Comparison of ENCODE assay signal across 14 cellular contexts in the genomic region with DNA sequence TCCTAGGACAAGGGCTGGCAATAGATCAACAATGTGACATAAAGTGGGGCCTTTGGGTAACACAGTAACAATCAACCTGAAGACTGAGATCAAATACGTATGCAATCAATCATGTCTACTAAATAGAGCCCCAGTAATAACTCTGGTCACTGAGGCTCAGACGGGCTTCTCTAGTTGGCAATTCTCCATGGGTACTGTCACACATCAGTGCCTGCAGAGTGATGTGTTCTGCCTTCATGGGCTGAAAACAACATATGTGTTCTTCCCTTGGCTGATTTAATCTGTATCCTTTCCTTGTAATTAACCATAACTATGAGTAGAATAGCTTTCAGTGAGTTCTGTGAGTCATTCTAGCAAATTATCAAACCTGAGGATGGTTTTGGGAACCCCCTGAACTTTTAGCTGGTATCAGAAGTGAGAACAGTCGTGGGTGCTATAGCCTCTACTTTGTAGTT.
DNase-seq lines count a peak whose midpoint lies in the region; ATAC-seq and TF ChIP-seq lines count a peak whose summit lies in the region.
"Had no signal": no experiment of that assay in that cellular context is flagged by ENCODE, and none has a peak within 500 bp of the region (broad histone marks: within the 10 kb centered on the region; RNA-seq: fewer than 3 reads in every experiment).

No MANE protein-coding gene starts in this region.

- POLR2A ChIA-PET in activated CD8-positive, alpha-beta T cell treated with anti-CD3 and anti-CD28 coated beads for 36 hours (lab: Charles Lee) = interaction anchor here (0.6 kb wide), 1 partner anchor 265 kb away, joined by 4 read pairs; no protein-coding TSS in a partner anchor
- POLR2A ChIA-PET in activated CD8-positive, alpha-beta T cell treated with anti-CD3 and anti-CD28 coated beads, Interleukin-2, amount 10 ng/mL, durations not matched to agents 7 days and 5 days (lab: Charles Lee) = no interaction called here

- H3K27me3 Mint-ChIP-seq in activated CD8-positive, alpha-beta T cell treated with anti-CD3 and anti-CD28 coated beads for 36 hours = peaks cover 2% of the 10 kb centered on the region
- peaks cover 9% of the 10 kb centered on the region for H3K27me3 Mint-ChIP-seq in activated CD8-positive, alpha-beta T cell treated with anti-CD3 and anti-CD28 coated beads, Interleukin-2, amount 10 ng/mL, durations not matched to agents 7 days and 5 days (ENCODE audit: low read depth)
- H3K27me3 Mint-ChIP-seq: memory B cell had no signal

- DNase-seq in activated CD8-positive, alpha-beta T cell treated with anti-CD3 and anti-CD28 coated beads for 36 hours = no peak
- DNase-seq in activated CD8-positive, alpha-beta T cell treated with anti-CD3 and anti-CD28 coated beads, Interleukin-2, amount 10 ng/mL, durations not matched to agents 7 days and 5 days = no peak
- no peak for DNase-seq in stimulated activated naive CD8-positive, alpha-beta T cell treated with anti-CD3 and anti-CD28 coated beads, Interleukin-15, Interleukin-2, amounts not matched to agents 100 U/mL and 50 U/mL, for 24 hours
- DNase-seq in NCI-H2029 treated with DMSO at 0.1 percent for 48 hours (lab: John Stamatoyannopoulos, UW) (no peak), T-helper 9 cell (no peak)
- DNase-seq: activated CD4-positive, alpha-beta T cell treated with anti-CD3 and anti-CD28 coated beads, Interleukin-2, amount 50 U/mL, for 4 hours; NCI-H2227 treated with DMSO at 0.1 percent for 48 hours; occipital lobe; PC-9 had no signal

- TF ChIP-seq CTCF in activated CD8-positive, alpha-beta T cell treated with anti-CD3 and anti-CD28 coated beads for 36 hours (IDR thresholded peaks at IDR 0.05) = no peak

- CTCF ChIA-PET in activated CD8-positive, alpha-beta T cell treated with anti-CD3 and anti-CD28 coated beads for 36 hours (lab: Charles Lee) = no interaction called here
- CTCF ChIA-PET in activated CD8-positive, alpha-beta T cell treated with anti-CD3 and anti-CD28 coated beads, Interleukin-2, amount 10 ng/mL, durations not matched to agents 7 days and 5 days (lab: Charles Lee) = no interaction called here

- no peak overlapping the region for H3K4me3 Mint-ChIP-seq in activated CD8-positive, alpha-beta T cell treated with anti-CD3 and anti-CD28 coated beads for 36 hours
- H3K4me3 Mint-ChIP-seq in activated CD8-positive, alpha-beta T cell treated with anti-CD3 and anti-CD28 coated beads, Interleukin-2, amount 10 ng/mL, durations not matched to agents 7 days and 5 days = no peak overlapping the region
- H3K4me3 Mint-ChIP-seq: activated naive CD4-positive, alpha-beta T cell treated with anti-CD3 and anti-CD28 coated beads, Interleukin-2, amount 50 U/mL, for 24 hours; memory B cell had no signal

- H3K4me1 Mint-ChIP-seq in activated CD8-positive, alpha-beta T cell treated with anti-CD3 and anti-CD28 coated beads for 36 hours (ENCODE audit: low read depth) = no peaks in the 10 kb centered on the region
- H3K4me1 Mint-ChIP-seq in activated CD8-positive, alpha-beta T cell treated with anti-CD3 and anti-CD28 coated beads, Interleukin-2, amount 10 ng/mL, durations not matched to agents 7 days and 5 days (ENCODE audit: low read depth) = no peaks in the 10 kb centered on the region
- H3K4me1 Mint-ChIP-seq: activated naive CD4-positive, alpha-beta T cell treated with anti-CD3 and anti-CD28 coated beads, Interleukin-2, amount 50 U/mL, for 24 hours; memory B cell had no signal

- intact Hi-C loops in activated CD8-positive, alpha-beta T cell treated with anti-CD3 and anti-CD28 coated beads for 36 hours (cut with micrococcal nuclease) = no loop called here

- ATAC-seq in activated CD8-positive, alpha-beta T cell treated with anti-CD3 and anti-CD28 coated beads for 36 hours = peak; percentile 74
- no peak for ATAC-seq in activated CD8-positive, alpha-beta T cell treated with anti-CD3 and anti-CD28 coated beads, Interleukin-2, amount 10 ng/mL, durations not matched to agents 7 days and 5 days
- peak; percentile 75 for ATAC-seq in HG02678 (IDR thresholded peaks at IDR 0.05; ENCODE audit: unreplicated experiment)
- ATAC-seq in HG03469 (IDR thresholded peaks at IDR 0.05; ENCODE audit: unreplicated experiment) = peak; percentile 61
- ATAC-seq in stimulated activated naive CD8-positive, alpha-beta T cell treated with anti-CD3 and anti-CD28 coated beads, Interleukin-15, Interleukin-2, amounts not matched to agents 100 U/mL and 50 U/mL, for 24 hours = peak; percentile 79
- ATAC-seq in GM21360 (IDR thresholded peaks at IDR 0.05; ENCODE audit: unreplicated experiment) = no peak

- no peaks in the 10 kb centered on the region for H3K9me3 Mint-ChIP-seq in activated CD8-positive, alpha-beta T cell treated with anti-CD3 and anti-CD28 coated beads for 36 hours
- H3K9me3 Mint-ChIP-seq in activated CD8-positive, alpha-beta T cell treated with anti-CD3 and anti-CD28 coated beads, Interleukin-2, amount 10 ng/mL, durations not matched to agents 7 days and 5 days (ENCODE audit: insufficient read depth) = no peaks in the 10 kb centered on the region
- H3K9me3 Mint-ChIP-seq: activated naive CD4-positive, alpha-beta T cell treated with anti-CD3 and anti-CD28 coated beads, Interleukin-2, amount 50 U/mL, for 24 hours; memory B cell had no signal

- H3K36me3 Mint-ChIP-seq in activated CD8-positive, alpha-beta T cell treated with anti-CD3 and anti-CD28 coated beads for 36 hours (ENCODE audit: low read depth) = no peaks in the 10 kb centered on the region
- H3K36me3 Mint-ChIP-seq in activated CD8-positive, alpha-beta T cell treated with anti-CD3 and anti-CD28 coated beads, Interleukin-2, amount 10 ng/mL, durations not matched to agents 7 days and 5 days (ENCODE audit: low read depth) = no peaks in the 10 kb centered on the region
- H3K36me3 Mint-ChIP-seq: activated naive CD4-positive, alpha-beta T cell treated with anti-CD3 and anti-CD28 coated beads, Interleukin-2, amount 50 U/mL, for 24 hours; memory B cell had no signal

- no peak overlapping the region for H3K27ac Mint-ChIP-seq in activated CD8-positive, alpha-beta T cell treated with anti-CD3 and anti-CD28 coated beads for 36 hours
- no peak overlapping the region for H3K27ac Mint-ChIP-seq in activated CD8-positive, alpha-beta T cell treated with anti-CD3 and anti-CD28 coated beads, Interleukin-2, amount 10 ng/mL, durations not matched to agents 7 days and 5 days
- H3K27ac Mint-ChIP-seq: activated naive CD4-positive, alpha-beta T cell treated with anti-CD3 and anti-CD28 coated beads, Interleukin-2, amount 50 U/mL, for 24 hours; memory B cell had no signal

Comparison
In these comparisons a context has a peak if more than half of its experiments do, and no peak if none do; other contexts are left out.
1. ATAC-seq: peak in activated CD8-positive, alpha-beta T cell treated with anti-CD3 and anti-CD28 coated beads for 36 hours (single experiment), HG02678 (single experiment), HG03469 (single experiment) and stimulated activated naive CD8-positive, alpha-beta T cell treated with anti-CD3 and anti-CD28 coated beads, Interleukin-15, Interleukin-2, amounts not matched to agents 100 U/mL and 50 U/mL, for 24 hours (single experiment); none in activated CD8-positive, alpha-beta T cell treated with anti-CD3 and anti-CD28 coated beads, Interleukin-2, amount 10 ng/mL, durations not matched to agents 7 days and 5 days (single experiment) and GM21360 (single experiment).